ENCODE assay signal across 29 cellular contexts in genomic region chr19:27884376-27884775, GRCh38.
"Had no signal": no experiment of that assay in that cellular context is flagged by ENCODE, and none has a peak within 500 bp of the region (broad histone marks: within the 10 kb centered on the region; RNA-seq: fewer than 3 reads in every experiment).

No MANE protein-coding gene starts in this region.

- H3K27ac ChIP-seq: colonic mucosa, coronary artery, dorsolateral prefrontal cortex, epithelial cell of prostate, esophagus muscularis mucosa, esophagus squamous epithelium, foreskin keratinocyte, gastrocnemius medialis, gastroesophageal sphincter, heart left ventricle, heart right ventricle, hepatocyte had no signal

- H3K4me1 ChIP-seq: colonic mucosa, esophagus muscularis mucosa, esophagus squamous epithelium, foreskin keratinocyte, gastrocnemius medialis, gastroesophageal sphincter, heart left ventricle, heart right ventricle had no signal

- H3K4me3 ChIP-seq: colonic mucosa, coronary artery, dorsolateral prefrontal cortex, esophagus muscularis mucosa, esophagus squamous epithelium, gastrocnemius medialis, gastroesophageal sphincter, heart left ventricle, heart right ventricle, hepatocyte had no signal

- DNase-seq: colonic mucosa; cortex of kidney; dermis blood vessel endothelial cell; dorsolateral prefrontal cortex; effector CD4-positive, alpha-beta T cell; effector CD8-positive, alpha-beta T cell; effector memory CD4-positive, alpha-beta T cell; effector memory CD8-positive, alpha-beta T cell; endodermal cell; erythroblast; esophagus squamous epithelium; foreskin fibroblast; foreskin keratinocyte; gastrocnemius medialis; glutamatergic neuron; heart left ventricle; heart right ventricle; hippocampal formation had no signal

- H3K27ac Mint-ChIP-seq: dendritic cell treated with granulocyte-macrophage colony-stimulating factor and Interleukin-4, amounts not matched to agents 40 ng/mL and 50 ng/mL, for 4 days; effector memory CD8-positive, alpha-beta T cell; endodermal cell had no signal

- H3K4me1 Mint-ChIP-seq: endodermal cell had no signal

- H3K27me3 ChIP-seq: colonic mucosa, esophagus muscularis mucosa, esophagus squamous epithelium, foreskin keratinocyte, gastrocnemius medialis, gastroesophageal sphincter, heart left ventricle, hepatocyte had no signal

- FAIRE-seq: colon, endometrium, endothelial cell of umbilical vein, frontal cortex had no signal

- H3K4me2 ChIP-seq: hepatocyte had no signal

- H3K79me2 ChIP-seq: hepatocyte had no signal

- H2AFZ ChIP-seq: hepatocyte had no signal

- H3K27me3 Mint-ChIP-seq: dendritic cell treated with granulocyte-macrophage colony-stimulating factor and Interleukin-4, amounts not matched to agents 40 ng/mL and 50 ng/mL, for 4 days; effector memory CD8-positive, alpha-beta T cell had no signal

- H3K4me3 Mint-ChIP-seq: dendritic cell treated with granulocyte-macrophage colony-stimulating factor and Interleukin-4, amounts not matched to agents 40 ng/mL and 50 ng/mL, for 4 days; effector memory CD8-positive, alpha-beta T cell; endodermal cell had no signal

- ATAC-seq: effector memory CD8-positive, alpha-beta T cell; esophagus mucosa; foreskin keratinocyte; gastrocnemius medialis; gastroesophageal sphincter; heart left ventricle; heart right ventricle had no signal

- H3K9me3 ChIP-seq: colonic mucosa, esophagus muscularis mucosa, gastrocnemius medialis, heart left ventricle had no signal

- H3K36me3 ChIP-seq: colonic mucosa, esophagus muscularis mucosa, esophagus squamous epithelium, gastrocnemius medialis, gastroesophageal sphincter, heart left ventricle, heart right ventricle had no signal
